In genomic region chr2:39127973-39128372, GRCh38 we compare ENCODE assay signal across 8 cellular contexts. TPM values are rescaled to one million over a fixed set of nuclear protein-coding genes. Genes with fewer than 3 reads are reported as not detected.
DNase-seq lines count a peak whose midpoint lies in the region; ATAC-seq, FAIRE-seq and TF ChIP-seq lines count a peak whose summit lies in the region.

No MANE protein-coding gene starts in this region.

- H3K9me2 ChIP-seq in OCI-LY7 (ENCODE audit: insufficient read depth, low read length) = no peaks in the 10 kb centered on the region

- peaks cover 7% of the 10 kb centered on the region; the same call in 1 of the 2 replicates for H3K79me2 ChIP-seq in OCI-LY7 (ENCODE audit: insufficient read depth, low read depth, low read length)

- H2AFZ ChIP-seq in OCI-LY7 (ENCODE audit: low read length) = peak overlapping the region; percentile 92

- in situ Hi-C loops in gastrocnemius medialis (cut with MboI; ENCODE audit: low sequenced_read_pairs in 4 of 4) = no loop called here

- H3K36me3 ChIP-seq in OCI-LY7 (ENCODE audit: insufficient read depth, low read length) = no peaks in the 10 kb centered on the region
- no peaks in the 10 kb centered on the region for H3K36me3 ChIP-seq in gastrocnemius medialis

- BruUV-seq in OCI-LY7 (replicated peaks; lab: Mats Ljungman, UMichigan) = no TSS peak

- peaks cover 48% of the 10 kb centered on the region for H3K4me1 ChIP-seq in OCI-LY7 (ENCODE audit: insufficient read depth, low read length, poor library complexity, severe bottlenecking)
- H3K4me1 ChIP-seq in gastrocnemius medialis = peaks cover 16 to 17% of the 10 kb centered on the region in 2 donors

- peaks cover 51% of the 10 kb centered on the region for H3K4me1 Mint-ChIP-seq in activated naive CD8-positive, alpha-beta T cell treated with anti-CD3 and anti-CD28 coated beads for 36 hours

- no peak overlapping the region for H3K4me3 Mint-ChIP-seq in activated naive CD8-positive, alpha-beta T cell treated with anti-CD3 and anti-CD28 coated beads for 36 hours

- no peaks in the 10 kb centered on the region for H4K20me1 ChIP-seq in OCI-LY7 (ENCODE audit: insufficient read depth, low read length)

- peak overlapping the region; percentile 74 for H3K4me2 ChIP-seq in OCI-LY7 (ENCODE audit: low read length)

- DNase-seq in GM18507 (ENCODE audit: extremely low spot score, insufficient read length, low read depth) (no peak), OCI-LY7 (ENCODE audit: low spot score) (peak; percentile 79), DMS53 (lab: John Stamatoyannopoulos, UW) (no peak), gastrocnemius medialis (no peak), nucleus accumbens (lab: John Stamatoyannopoulos, UW) (no peak)
- peak; percentile 60 for DNase-seq in activated naive CD8-positive, alpha-beta T cell treated with anti-CD3 and anti-CD28 coated beads for 36 hours
- DNase-seq in stimulated activated CD8-positive, alpha-beta memory T cell treated with anti-CD3 and anti-CD28 coated beads, Interleukin-4, amount 100 ng/mL, for 24 hours (ENCODE audit: low read depth) = peak; percentile 21

- TF ChIP-seq CTCF in OCI-LY7 (conservative IDR thresholded peaks at IDR 0.05; ENCODE audit: low read length) (no peak), gastrocnemius medialis (IDR thresholded peaks at IDR 0.05 in 4 of 5, conservative IDR thresholded peaks at IDR 0.05 in 1 of 5) (no peak)

- TF ChIP-seq POLR2A in gastrocnemius medialis (IDR thresholded peaks at IDR 0.05) = no peak

- peak; percentile 79 for FAIRE-seq in GM18507 (lab: Jason Lieb, UNC)

- H3K4me3 ChIP-seq in OCI-LY7 (ENCODE audit: low read depth, low read length, poor library complexity, severe bottlenecking) (peak overlapping the region; percentile 47), gastrocnemius medialis (no peak overlapping the region)

- H3K27ac ChIP-seq in OCI-LY7 (ENCODE audit: low read depth, low read length, poor library complexity, severe bottlenecking) = peak overlapping the region; percentile 77
- H3K27ac ChIP-seq in gastrocnemius medialis = no peak overlapping the region

- no peaks in the 10 kb centered on the region for H3K27me3 ChIP-seq in gastrocnemius medialis

- H3K27ac Mint-ChIP-seq in activated naive CD8-positive, alpha-beta T cell treated with anti-CD3 and anti-CD28 coated beads for 36 hours = peak overlapping the region; percentile 75

- CTCF ChIA-PET in OCI-LY7 (lab: Charles Lee; ENCODE audit: unreplicated experiment) = no interaction called here

- no peaks in the 10 kb centered on the region for H3K27me3 Mint-ChIP-seq in activated naive CD8-positive, alpha-beta T cell treated with anti-CD3 and anti-CD28 coated beads for 36 hours

- H3K36me3 Mint-ChIP-seq in activated naive CD8-positive, alpha-beta T cell treated with anti-CD3 and anti-CD28 coated beads for 36 hours = peaks cover 5% of the 10 kb centered on the region

- H3K9me3 ChIP-seq in OCI-LY7 (ENCODE audit: low read length) (no peaks in the 10 kb centered on the region), gastrocnemius medialis (no peaks in the 10 kb centered on the region)

- ATAC-seq in HG02623 (IDR thresholded peaks at IDR 0.05; ENCODE audit: unreplicated experiment) (peak; percentile 36), gastrocnemius medialis (no peak)

- POLR2A ChIA-PET in OCI-LY7 (lab: Charles Lee) = interaction anchor here (0.6 to 2.6 kb wide), 8 partner anchors 9 to 1228 kb away, joined by 3 to 19 read pairs (median 4); no protein-coding TSS in a partner anchor

- intact Hi-C loops in OCI-LY7 (cut with micrococcal nuclease; ENCODE audit: unreplicated experiment) = loop anchor here (5.0 to 10.0 kb wide), 3 partner anchors 309 to 1463 kb away; partner anchors contain the start of gene MAP4K3
- intact Hi-C loops in gastrocnemius medialis (cut with DNase I; ENCODE audit: low total_unique reads) = no loop called here

- H3K9me3 Mint-ChIP-seq in activated naive CD8-positive, alpha-beta T cell treated with anti-CD3 and anti-CD28 coated beads for 36 hours = peaks cover 1% of the 10 kb centered on the region

RNA-seq across cellular contexts. Expression of gene SOS1, which starts 7.1 kb away (rescaled TPM):
- 15.2 and 21.3 TPM in 2 replicates for total RNA-seq in OCI-LY7 (2014; rRNA removed; shearing (Covaris generic))
- total RNA-seq in OCI-LY7 (2022) = 40.0 and 47.9 TPM in 2 replicates
- total RNA-seq in activated naive CD8-positive, alpha-beta T cell treated with anti-CD3 and anti-CD28 coated beads for 36 hours = 10 to 100 TPM; 36.3 to 41.3 TPM
- total RNA-seq in gastrocnemius medialis = 10 to 100 TPM; 19.5 to 46.3 (median 33.3) TPM

Comparison
In these comparisons a context has a peak if more than half of its experiments do, and no peak if none do; other contexts are left out.
1. DNase-seq: peak in OCI-LY7 (single experiment), activated naive CD8-positive, alpha-beta T cell treated with anti-CD3 and anti-CD28 coated beads for 36 hours (single experiment) and stimulated activated CD8-positive, alpha-beta memory T cell treated with anti-CD3 and anti-CD28 coated beads, Interleukin-4, amount 100 ng/mL, for 24 hours (single experiment); none in GM18507 (single experiment), DMS53 (single experiment), gastrocnemius medialis (0 of 2) and nucleus accumbens (0 of 56).